1 cellular context compared by ENCODE assay signal in genomic region chr13:27375686-27376326, GRCh38.
TF ChIP-seq lines count a peak whose summit lies in the region.

No MANE protein-coding gene starts in this region.

TF ChIP-seq in HCT116, 20 proteins besides CTCF, POLR2A, EP300 and RAD21 (continued from another document):
- TF ChIP-seq FOSL1 (IDR thresholded peaks at IDR 0.05; ENCODE audit: low read depth) (no peak), SP1 (IDR thresholded peaks at IDR 0.05; ENCODE audit: low read depth) (no peak), ZBTB33 (IDR thresholded peaks at IDR 0.05; ENCODE audit: extremely low read depth, insufficient replicate concordance, low read length) (no peak), SIN3A (IDR thresholded peaks at IDR 0.05; ENCODE audit: low read depth) (no peak), SRF (IDR thresholded peaks at IDR 0.05; ENCODE audit: low read depth) (no peak), YY1 (IDR thresholded peaks at IDR 0.05; ENCODE audit: extremely low read depth, insufficient replicate concordance, low read depth, low read length) (no peak)
